In the genomic region with DNA sequence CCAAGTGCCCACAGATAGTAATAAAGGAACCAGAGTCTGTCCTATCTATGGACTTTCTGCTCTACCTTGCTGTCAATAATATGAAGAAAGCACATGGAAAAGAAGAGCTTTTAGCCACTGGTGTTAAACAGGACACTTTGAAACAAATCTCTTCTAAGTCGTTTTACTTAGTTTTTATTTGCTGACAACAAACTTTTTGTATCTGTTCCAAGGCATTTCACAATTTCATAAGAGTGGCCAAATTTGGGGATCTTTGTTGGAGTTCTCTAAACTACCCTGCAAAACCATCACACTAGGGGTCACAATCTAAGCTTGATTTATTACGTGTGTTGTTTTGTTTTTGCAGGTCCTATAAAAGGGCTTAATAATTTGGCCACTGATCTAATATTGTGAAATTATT, we compare ENCODE assay signal across 16 cellular contexts. TPM values are rescaled to one million over a fixed set of nuclear protein-coding genes. Genes with fewer than 3 reads are reported as not detected.
DNase-seq lines count a peak whose midpoint lies in the region; ATAC-seq and TF ChIP-seq lines count a peak whose summit lies in the region.
"Had no signal": no experiment of that assay in that cellular context is flagged by ENCODE, and none has a peak within 500 bp of the region (broad histone marks: within the 10 kb centered on the region; RNA-seq: fewer than 3 reads in every experiment).

No MANE protein-coding gene starts in this region.

- no peaks in the 10 kb centered on the region for H3K4me1 ChIP-seq in left lung
- H3K4me1 ChIP-seq: BE2C had no signal

- H3K27me3 Mint-ChIP-seq in nephron (ENCODE audit: low read depth), result peaks cover 5% of the 10 kb centered on the region
- H3K27me3 Mint-ChIP-seq: CD4-positive, alpha-beta memory T cell had no signal

- intact Hi-C loops in left ventricle myocardium superior (cut with micrococcal nuclease) (no loop called here), cardiac septum (cut with DNase I) (no loop called here), left lung (cut with DNase I) (no loop called here)

- peaks cover 18% of the 10 kb centered on the region for H3K9me3 Mint-ChIP-seq in nephron

- H3K27me3 ChIP-seq in left lung, result no peaks in the 10 kb centered on the region
- H3K27me3 ChIP-seq: BE2C had no signal

- H3K4me1 Mint-ChIP-seq in nephron, result peaks cover 34% of the 10 kb centered on the region
- H3K4me1 Mint-ChIP-seq: CD4-positive, alpha-beta memory T cell had no signal

- TF ChIP-seq CTCF in left lung (IDR thresholded peaks at IDR 0.05), result no peak
- no peak for TF ChIP-seq CTCF in nephron (IDR thresholded peaks at IDR 0.05; ENCODE audit: unreplicated experiment in 3 of 3)

- H3K36me3 ChIP-seq in left lung, result no peaks in the 10 kb centered on the region
- H3K36me3 ChIP-seq: BE2C had no signal

- H3K27ac Mint-ChIP-seq in nephron, result peak overlapping the region; percentile 79 to 84 (median 83)
- H3K27ac Mint-ChIP-seq: CD4-positive, alpha-beta memory T cell; HFFc6 had no signal

- no peak overlapping the region for H3K4me3 Mint-ChIP-seq in nephron
- H3K4me3 Mint-ChIP-seq: CD4-positive, alpha-beta memory T cell; HFFc6 had no signal

- no peak overlapping the region for H3K4me3 ChIP-seq in left lung

- no peak for DNase-seq in left ventricle myocardium superior
- DNase-seq in cardiac septum (ENCODE audit: low spot score), result no peak
- DNase-seq in left lung, result no peak
- DNase-seq in GOT3 (lab: John Stamatoyannopoulos, UW), result no peak
- DNase-seq: BE2C; CD4-positive, alpha-beta memory T cell; DMS153; DMS79 treated with DMSO at 0.1 percent for 48 hours; EL; HCEC 1CT; HFFc6 had no signal

- H3K9me3 ChIP-seq in left lung, result peaks cover 0 to 11% of the 10 kb centered on the region in 2 donors
- H3K9me3 ChIP-seq: BE2C had no signal

- no peak overlapping the region for H3K27ac ChIP-seq in left lung
- H3K27ac ChIP-seq: C4-2B, HL-60 had no signal

- H3K36me3 Mint-ChIP-seq in nephron (ENCODE audit: low read depth), result peaks cover 17% of the 10 kb centered on the region
- H3K36me3 Mint-ChIP-seq: CD4-positive, alpha-beta memory T cell had no signal

- ATAC-seq in left ventricle myocardium superior (peak; percentile 67), left lung (peak; percentile 19), GM18870 (IDR thresholded peaks at IDR 0.05; ENCODE audit: unreplicated experiment) (no peak), HG02759 (IDR thresholded peaks at IDR 0.05; ENCODE audit: unreplicated experiment) (no peak)

RNA-seq across cellular contexts. Expression of a gene that starts 54.4 kb away (rescaled TPM):
- total RNA-seq in left ventricle myocardium superior, result not detected
- not detected for total RNA-seq in cardiac septum
- total RNA-seq in left lung, result under 1 TPM in 1 of 2 donors, not detected in 1; 0.34 TPM
- total RNA-seq: CD4-positive, alpha-beta memory T cell; HFFc6 had no signal

Comparison
In these comparisons a context has a peak if more than half of its experiments do, and no peak if none do; other contexts are left out.
1. ATAC-seq: peak in left ventricle myocardium superior (single experiment) and left lung (single experiment); none in GM18870 (single experiment) and HG02759 (single experiment).